28 cellular contexts compared by ENCODE assay signal in the genomic region with DNA sequence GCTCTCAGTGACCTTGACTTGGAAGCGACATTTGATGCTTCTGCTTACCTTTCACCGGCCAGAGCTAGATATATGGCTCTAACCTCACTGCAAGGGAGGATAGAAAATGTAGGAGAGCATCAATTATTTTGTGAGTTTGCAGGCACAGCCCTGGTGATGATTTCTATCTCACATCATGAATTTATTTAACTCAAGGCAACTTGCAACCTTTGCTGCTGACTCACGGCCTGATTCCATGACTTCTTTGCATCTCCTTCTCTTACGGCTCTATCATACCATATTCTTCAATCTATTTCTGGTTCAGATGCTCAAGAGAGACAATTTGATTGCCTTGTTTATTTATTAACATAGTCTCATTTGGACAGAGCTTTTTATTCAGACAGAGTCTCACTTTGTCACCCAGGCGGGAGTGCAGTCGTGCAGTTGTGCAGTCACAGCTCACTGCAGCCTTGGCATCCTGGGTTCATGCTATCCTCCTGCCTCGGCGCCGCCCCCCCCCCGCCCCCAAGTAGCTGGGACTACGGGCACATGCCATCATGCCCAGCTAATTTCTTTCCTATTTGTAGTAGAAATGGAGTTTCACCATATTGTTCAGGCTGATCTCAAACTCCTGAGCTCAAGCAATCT.
DNase-seq lines count a peak whose midpoint lies in the region; ATAC-seq and TF ChIP-seq lines count a peak whose summit lies in the region.
"Had no signal": no experiment of that assay in that cellular context is flagged by ENCODE, and none has a peak within 500 bp of the region (broad histone marks: within the 10 kb centered on the region; RNA-seq: fewer than 3 reads in every experiment).

No MANE protein-coding gene starts in this region.

- no peak overlapping the region for H3K4me3 ChIP-seq in GM23248

- H4K20me1 ChIP-seq in GM23248 (ENCODE audit: insufficient read depth): no peaks in the 10 kb centered on the region

- WGBS in GM23248 (ENCODE audit: low coverage in 1 of 2, low lambda C conversion rate in 2 of 2, missing lambda C conversion rate in 2 of 2), 2 experiments: 74 to 80% methylated on average over 11 of the region's 11 CpGs

- no peak overlapping the region for H3K4me2 ChIP-seq in GM23248 (ENCODE audit: unreplicated experiment)

- H3F3A ChIP-seq in GM23248 (ENCODE audit: insufficient read depth): peaks cover 20% of the 10 kb centered on the region

- no peaks in the 10 kb centered on the region for H3K79me2 ChIP-seq in GM23248 (ENCODE audit: insufficient read depth)

- no peak overlapping the region for H3K9ac ChIP-seq in GM23248

- no peaks in the 10 kb centered on the region for H3K36me3 ChIP-seq in GM23248 (ENCODE audit: low read depth)

- H3K27me3 ChIP-seq in GM23248 (replicated peaks; ENCODE audit: insufficient read depth): no peaks in the 10 kb centered on the region

- no peaks in the 10 kb centered on the region for H3K9me2 ChIP-seq in GM23248 (ENCODE audit: insufficient read depth)

- no peak for ATAC-seq in SK-N-SH treated with all-trans-retinoic acid at 6 μM for 48 hours
- ATAC-seq: activated T-helper 17 cell treated with anti-CD3 and anti-CD28 coated beads, Interleukin-2, amount 50 U/mL, for 72 hours; PC-3 had no signal

- H3K4me1 ChIP-seq in GM23248 (ENCODE audit: insufficient read depth): peaks cover 24% of the 10 kb centered on the region

- no peak overlapping the region for H2AFZ ChIP-seq in GM23248

- DNase-seq in GM23248 (peak; percentile 37), glomerular visceral epithelial cell (ENCODE audit: extremely low spot score) (peak; percentile 76), renal cortical epithelial cell (ENCODE audit: low read depth) (peak; percentile 68), Kasumi-1 (lab: John Stamatoyannopoulos, UW) (no peak), NCI-H345 (lab: John Stamatoyannopoulos, UW) (no peak)
- no peak for DNase-seq in activated effector memory CD4-positive, alpha-beta T cell treated with anti-CD3 and anti-CD28 coated beads, Interleukin-2, amount 50 U/mL, for 16 hours
- DNase-seq: activated CD4-positive, alpha-beta memory T cell treated with anti-CD3 and anti-CD28 coated beads for 36 hours; activated CD4-positive, alpha-beta T cell treated with anti-CD3 and anti-CD28 coated beads for 1 hour; activated naive CD4-positive, alpha-beta T cell treated with anti-CD3 and anti-CD28 coated beads, Interleukin-2, amount 50 U/mL, for 16 hours; amniotic stem cell; COR-L47; DMS53; GDM1; islet precursor cell; midbrain; naive B cell; NCI-H1092; NCI-H1694 treated with DMSO at 0.1 percent for 48 hours; NCI-H524 treated with DMSO at 0.1 percent for 48 hours; occipital lobe; stimulated activated CD4-positive, alpha-beta T cell treated with anti-CD3 and anti-CD28 coated beads, Interleukin-15, amount 100 ng/mL, for 24 hours; stimulated activated CD4-positive, alpha-beta T cell treated with anti-CD3 and anti-CD28 coated beads, Interleukin-4, amount 100 ng/mL, for 4 hours; T-helper 2 cell; trophoblast cell had no signal

- H3K9me3 ChIP-seq in GM23248 (ENCODE audit: low read depth): no peaks in the 10 kb centered on the region

- in situ Hi-C loops in GM23248 (cut with MboI): no loop called here

- H3K27ac ChIP-seq in GM23248: no peak overlapping the region
- H3K27ac ChIP-seq: C4-2B had no signal

TF ChIP-seq in SK-N-SH treated with all-trans-retinoic acid at 6 μM for 48 hours, 23 proteins besides CTCF, POLR2A, EP300 and RAD21:
- TF ChIP-seq ISL1 (CRISPR knock-in tag; IDR thresholded peaks at IDR 0.05) (no peak), ZNF565 (CRISPR knock-in tag; conservative IDR thresholded peaks at IDR 0.05; ENCODE audit: low read depth) (no peak), TCF4 (CRISPR knock-in tag; IDR thresholded peaks at IDR 0.05; ENCODE audit: borderline replicate concordance) (no peak), TSHZ2 (CRISPR knock-in tag; IDR thresholded peaks at IDR 0.05) (peak; percentile 10; the same call in 1 of the 2 replicates)

Comparison
In these comparisons a context has a peak if more than half of its experiments do, and no peak if none do; other contexts are left out.
1. DNase-seq: peak in GM23248 (single experiment), glomerular visceral epithelial cell (single experiment) and renal cortical epithelial cell (single experiment); none in Kasumi-1 (0 of 2), NCI-H345 (single experiment) and activated effector memory CD4-positive, alpha-beta T cell treated with anti-CD3 and anti-CD28 coated beads, Interleukin-2, amount 50 U/mL, for 16 hours (single experiment).